In the genomic region with DNA sequence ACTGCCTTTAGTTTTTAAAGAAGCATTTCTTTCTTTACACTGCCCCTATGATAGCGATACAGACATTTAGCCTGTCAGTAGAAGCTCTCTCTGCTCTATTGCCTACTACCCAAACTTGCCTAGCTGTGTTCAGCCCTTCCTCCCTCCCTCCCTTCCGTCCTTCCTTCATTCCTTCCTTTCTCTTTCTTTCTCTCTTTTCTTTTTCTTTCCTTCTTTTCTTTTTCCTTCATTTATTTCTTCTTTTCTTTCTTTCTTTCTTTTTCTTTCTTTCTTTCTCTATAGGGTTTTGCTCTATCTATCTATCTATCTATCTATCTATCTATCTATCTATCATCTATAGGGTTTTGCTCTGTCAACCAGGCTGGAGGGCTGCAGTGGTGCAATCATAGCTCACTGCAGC, we compare ENCODE assay signal across 2 cellular contexts.
TF ChIP-seq lines count a peak whose summit lies in the region.

No MANE protein-coding gene starts in this region.

TF ChIP-seq in IMR-90, 13 proteins besides CTCF, POLR2A, EP300 and RAD21:
- TF ChIP-seq FOS (IDR thresholded peaks at IDR 0.05; ENCODE audit: low read depth, low read length) (no peak), MXI1 (IDR thresholded peaks at IDR 0.05; ENCODE audit: borderline replicate concordance, low read depth, low read length) (no peak), RCOR1 (IDR thresholded peaks at IDR 0.05; ENCODE audit: insufficient replicate concordance, low read length) (no peak), CHD1 (IDR thresholded peaks at IDR 0.05; ENCODE audit: low read depth, low read length) (no peak), MAZ (IDR thresholded peaks at IDR 0.05; ENCODE audit: borderline replicate concordance, low read depth, low read length) (no peak), RFX5 (IDR thresholded peaks at IDR 0.05; ENCODE audit: low read depth, low read length) (no peak), CEBPB (IDR thresholded peaks at IDR 0.05; ENCODE audit: low read depth, low read length) (no peak), SMC3 (IDR thresholded peaks at IDR 0.05; ENCODE audit: low read depth, low read length) (no peak)

TF ChIP-seq in K562, 482 proteins besides CTCF, POLR2A, EP300 and RAD21:
- TF ChIP-seq NFE2L1 (tag; IDR thresholded peaks at IDR 0.05; ENCODE audit: borderline replicate concordance, low read depth) (no peak), MTA1 (IDR thresholded peaks at IDR 0.05; ENCODE audit: borderline replicate concordance) (peak; percentile 27; the same call in 1 of the 2 replicates), PRMT5 (CRISPR knock-in tag; IDR thresholded peaks at IDR 0.05) (no peak), GABPA (tag; conservative IDR thresholded peaks at IDR 0.05; ENCODE audit: low read depth) (no peak), NR2F6 (CRISPR knock-in tag; IDR thresholded peaks at IDR 0.05) (no peak), NFYB (IDR thresholded peaks at IDR 0.05; ENCODE audit: extremely low read depth, insufficient read length) (no peak), CEBPZ (IDR thresholded peaks at IDR 0.05; ENCODE audit: borderline replicate concordance, low read depth, low read length) (no peak), ZFP1 (CRISPR knock-in tag; IDR thresholded peaks at IDR 0.05) (no peak), CTCFL (IDR thresholded peaks at IDR 0.05; ENCODE audit: borderline replicate concordance, insufficient read depth, low read depth, low read length, poor library complexity, severe bottlenecking) (no peak), ZNF507 (tag; conservative IDR thresholded peaks at IDR 0.05) (no peak), ZNF766 (CRISPR knock-in tag; conservative IDR thresholded peaks at IDR 0.05) (no peak), JUNB (CRISPR knock-in tag; conservative IDR thresholded peaks at IDR 0.05) (no peak), MAFG (tag; conservative IDR thresholded peaks at IDR 0.05) (no peak), ZNF512 (tag; IDR thresholded peaks at IDR 0.05) (peak; percentile 78), PBX2 (CRISPR knock-in tag; IDR thresholded peaks at IDR 0.05; ENCODE audit: low read depth) (no peak), PBX2 (tag; conservative IDR thresholded peaks at IDR 0.05; ENCODE audit: low read depth) (no peak), DACH1 (IDR thresholded peaks at IDR 0.05; ENCODE audit: partially characterized antibody) (peak; percentile 64), CCAR2 (IDR thresholded peaks at IDR 0.05; ENCODE audit: low read depth, low read length) (no peak), NCOA2 (IDR thresholded peaks at IDR 0.05; ENCODE audit: partially characterized antibody in 2 of 2) (no peak)
- TF ChIP-seq, protein P1, sequence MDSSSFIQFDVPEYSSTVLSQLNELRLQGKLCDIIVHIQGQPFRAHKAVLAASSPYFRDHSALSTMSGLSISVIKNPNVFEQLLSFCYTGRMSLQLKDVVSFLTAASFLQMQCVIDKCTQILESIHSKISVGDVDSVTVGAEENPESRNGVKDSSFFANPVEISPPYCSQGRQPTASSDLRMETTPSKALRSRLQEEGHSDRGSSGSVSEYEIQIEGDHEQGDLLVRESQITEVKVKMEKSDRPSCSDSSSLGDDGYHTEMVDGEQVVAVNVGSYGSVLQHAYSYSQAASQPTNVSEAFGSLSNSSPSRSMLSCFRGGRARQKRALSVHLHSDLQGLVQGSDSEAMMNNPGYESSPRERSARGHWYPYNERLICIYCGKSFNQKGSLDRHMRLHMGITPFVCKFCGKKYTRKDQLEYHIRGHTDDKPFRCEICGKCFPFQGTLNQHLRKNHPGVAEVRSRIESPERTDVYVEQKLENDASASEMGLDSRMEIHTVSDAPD (CRISPR knock-in tag; IDR thresholded peaks at IDR 0.05): no peak
- TF ChIP-seq, protein P2, sequence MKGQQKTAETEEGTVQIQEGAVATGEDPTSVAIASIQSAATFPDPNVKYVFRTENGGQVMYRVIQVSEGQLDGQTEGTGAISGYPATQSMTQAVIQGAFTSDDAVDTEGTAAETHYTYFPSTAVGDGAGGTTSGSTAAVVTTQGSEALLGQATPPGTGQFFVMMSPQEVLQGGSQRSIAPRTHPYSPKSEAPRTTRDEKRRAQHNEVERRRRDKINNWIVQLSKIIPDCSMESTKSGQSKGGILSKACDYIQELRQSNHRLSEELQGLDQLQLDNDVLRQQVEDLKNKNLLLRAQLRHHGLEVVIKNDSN (CRISPR knock-in tag; IDR thresholded peaks at IDR 0.05): no peak
- TF ChIP-seq, protein P3, sequence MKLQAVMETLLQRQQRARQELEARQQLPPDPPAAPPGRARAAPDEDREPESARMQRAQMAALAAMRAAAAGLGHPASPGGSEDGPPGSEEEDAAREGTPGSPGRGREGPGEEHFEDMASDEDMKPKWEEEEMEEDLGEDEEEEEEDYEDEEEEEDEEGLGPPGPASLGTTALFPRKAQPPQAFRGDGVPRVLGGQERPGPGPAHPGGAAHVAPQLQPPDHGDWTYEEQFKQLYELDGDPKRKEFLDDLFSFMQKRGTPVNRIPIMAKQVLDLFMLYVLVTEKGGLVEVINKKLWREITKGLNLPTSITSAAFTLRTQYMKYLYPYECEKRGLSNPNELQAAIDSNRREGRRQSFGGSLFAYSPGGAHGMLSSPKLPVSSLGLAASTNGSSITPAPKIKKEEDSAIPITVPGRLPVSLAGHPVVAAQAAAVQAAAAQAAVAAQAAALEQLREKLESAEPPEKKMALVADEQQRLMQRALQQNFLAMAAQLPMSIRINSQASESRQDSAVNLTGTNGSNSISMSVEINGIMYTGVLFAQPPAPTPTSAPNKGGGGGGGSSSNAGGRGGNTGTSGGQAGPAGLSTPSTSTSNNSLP (IDR thresholded peaks at IDR 0.05; ENCODE audit: borderline replicate concordance, low read depth, low read length): no peak
TF ChIP-seq in K562: peak in this region for 3.
